ENCODE assay signal across 1 cellular context in the genomic region with DNA sequence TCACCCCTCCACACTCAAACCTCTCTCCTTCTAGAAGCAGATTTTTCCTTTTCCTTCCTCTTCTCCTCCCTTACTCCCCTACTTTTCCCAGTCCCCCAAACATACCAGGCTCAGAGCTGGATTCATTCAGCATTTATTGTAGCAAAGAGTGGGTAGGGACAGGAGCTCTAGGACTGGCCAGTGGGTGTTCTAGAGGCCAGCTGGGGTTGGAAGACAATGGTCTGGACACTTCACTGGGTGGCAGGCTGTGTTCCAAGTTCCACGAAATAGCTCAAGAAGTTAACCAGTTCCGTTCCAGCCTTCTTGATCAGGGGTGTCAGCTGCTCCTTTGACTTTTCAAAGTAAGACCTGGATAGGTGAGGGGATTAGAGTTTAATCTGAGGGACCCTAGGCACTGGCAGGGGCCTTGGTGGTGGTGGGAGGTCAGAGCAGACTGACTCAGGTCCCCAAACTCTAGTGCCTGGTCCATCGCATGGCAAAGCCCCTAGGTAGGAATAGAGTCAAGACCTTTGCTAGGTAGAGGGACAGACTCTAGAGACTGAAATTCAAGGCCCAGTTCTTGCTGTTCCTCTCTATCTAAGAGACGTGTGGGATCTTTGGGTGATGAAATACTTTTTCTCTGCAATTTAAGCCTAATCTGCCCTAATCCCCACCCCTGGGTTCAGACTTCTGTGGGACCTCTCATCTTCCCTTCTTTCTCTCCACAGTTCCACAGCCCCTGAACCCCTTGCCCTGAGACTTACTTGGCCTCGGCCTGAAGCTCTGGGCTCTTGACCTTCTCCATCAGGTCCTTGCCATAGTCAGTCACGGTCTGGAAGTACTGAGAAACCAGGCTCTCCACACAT.
TF ChIP-seq lines count a peak whose summit lies in the region.

No MANE protein-coding gene starts in this region.

TF ChIP-seq in H1, 55 proteins besides CTCF, POLR2A, EP300 and RAD21:
- no peak for TF ChIP-seq TEAD4 (IDR thresholded peaks at IDR 0.05; ENCODE audit: low read depth, low read length)
- TF ChIP-seq SIX5 (IDR thresholded peaks at IDR 0.05; ENCODE audit: low read depth, low read length): no peak
- no peak for TF ChIP-seq SIN3A (conservative IDR thresholded peaks at IDR 0.05 in 1 of 2, IDR thresholded peaks at IDR 0.05 in 1 of 2; ENCODE audit: low read depth in 1 of 2, low read length in 2 of 2)
- no peak for TF ChIP-seq POU5F1 (IDR thresholded peaks at IDR 0.05; ENCODE audit: low read depth, low read length)
- no peak for TF ChIP-seq SP4 (IDR thresholded peaks at IDR 0.05; ENCODE audit: low read length)
- TF ChIP-seq CREB1 (IDR thresholded peaks at IDR 0.05): no peak
- no peak for TF ChIP-seq NRF1 (IDR thresholded peaks at IDR 0.05; ENCODE audit: low read depth, low read length)
- no peak for TF ChIP-seq JUND (IDR thresholded peaks at IDR 0.05; ENCODE audit: low read length)
- TF ChIP-seq PHF8 (conservative IDR thresholded peaks at IDR 0.05; ENCODE audit: low read depth, low read length): no peak
- TF ChIP-seq CHD1 (IDR thresholded peaks at IDR 0.05; ENCODE audit: low read depth, low read length): no peak
- no peak for TF ChIP-seq BRCA1 (IDR thresholded peaks at IDR 0.05; ENCODE audit: low read depth, low read length)
- no peak for TF ChIP-seq RBBP5 (IDR thresholded peaks at IDR 0.05; ENCODE audit: borderline replicate concordance, low read depth, low read length)
- no peak for TF ChIP-seq ZNF274 (IDR thresholded peaks at IDR 0.05; ENCODE audit: borderline replicate concordance, extremely low read depth, low read length)
- no peak for TF ChIP-seq JUN (IDR thresholded peaks at IDR 0.05; ENCODE audit: low read depth, low read length)
- no peak for TF ChIP-seq RNF2 (IDR thresholded peaks at IDR 0.05; ENCODE audit: borderline replicate concordance, low read depth, low read length, missing control alignments, poor library complexity, severe bottlenecking)
- TF ChIP-seq SRF (IDR thresholded peaks at IDR 0.05; ENCODE audit: low read depth, low read length): no peak
- no peak for TF ChIP-seq EGR1 (IDR thresholded peaks at IDR 0.05; ENCODE audit: borderline replicate concordance, low read depth, low read length)
- no peak for TF ChIP-seq CBX8 (IDR thresholded peaks at IDR 0.05; ENCODE audit: borderline replicate concordance, low read depth, low read length)
- no peak for TF ChIP-seq TBP (IDR thresholded peaks at IDR 0.05; ENCODE audit: low read depth, low read length)
